Comparison of ENCODE assay signal across 40 cellular contexts in the genomic region with DNA sequence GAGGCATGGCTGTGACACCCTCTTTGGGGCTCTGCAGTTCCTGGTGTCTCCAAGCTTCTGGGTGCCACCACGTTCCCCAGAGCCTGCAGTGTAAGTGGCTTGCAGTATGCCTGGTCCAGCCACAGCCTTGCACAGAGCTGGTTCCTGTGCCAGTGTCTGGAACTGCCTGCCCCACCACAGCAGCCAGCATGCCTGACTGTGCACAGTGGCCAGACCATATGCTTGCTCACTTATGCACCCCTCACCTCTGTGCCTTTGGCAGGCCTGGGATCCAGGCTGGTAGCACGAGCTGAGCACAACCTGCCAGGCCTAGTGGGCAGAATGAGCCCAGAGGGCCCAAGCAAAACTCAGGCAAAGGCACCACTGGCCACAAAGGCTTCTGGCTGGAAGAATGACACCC.
"Had no signal": no experiment of that assay in that cellular context is flagged by ENCODE, and none has a peak within 500 bp of the region (broad histone marks: within the 10 kb centered on the region; RNA-seq: fewer than 3 reads in every experiment).

No MANE protein-coding gene starts in this region.

- H3K27ac ChIP-seq: brain microvascular endothelial cell, PC-9, RWPE1, VCaP had no signal

- H3K4me3 ChIP-seq: K562, MG63, PC-9 had no signal

- H3K4me3 Mint-ChIP-seq: activated B cell treated with CpG ODN at 0.5 μM for 24 hours; activated CD4-positive, alpha-beta memory T cell treated with anti-CD3 and anti-CD28 coated beads, Interleukin-2, amount 10 ng/mL, durations not matched to agents 7 days and 5 days; activated CD8-positive, alpha-beta memory T cell treated with anti-CD3 and anti-CD28 coated beads, Interleukin-2, amount 10 ng/mL, durations not matched to agents 7 days and 5 days; activated naive CD8-positive, alpha-beta T cell treated with anti-CD3 and anti-CD28 coated beads for 36 hours; activated T-cell treated with anti-CD3 and anti-CD28 coated beads, Interleukin-2, amount 50 U/mL, for 72 hours; activated T-helper 17 cell treated with anti-CD3 and anti-CD28 coated beads, Interleukin-2, amount 50 U/mL, for 72 hours had no signal

- H3K4me2 ChIP-seq: PC-9 had no signal

- H3K36me3 ChIP-seq: brain microvascular endothelial cell, MG63 had no signal

- H3K9me3 ChIP-seq: MG63 had no signal

- FAIRE-seq: K562, RCC 7860 had no signal

- H3K27me3 ChIP-seq: brain microvascular endothelial cell, MG63 had no signal

- H3K36me3 Mint-ChIP-seq: activated naive CD8-positive, alpha-beta T cell treated with anti-CD3 and anti-CD28 coated beads for 36 hours had no signal

- H3K27ac Mint-ChIP-seq: activated B cell treated with CpG ODN at 0.5 μM for 24 hours; activated CD4-positive, alpha-beta memory T cell treated with anti-CD3 and anti-CD28 coated beads, Interleukin-2, amount 10 ng/mL, durations not matched to agents 7 days and 5 days; activated CD8-positive, alpha-beta memory T cell treated with anti-CD3 and anti-CD28 coated beads, Interleukin-2, amount 10 ng/mL, durations not matched to agents 7 days and 5 days; activated naive CD8-positive, alpha-beta T cell treated with anti-CD3 and anti-CD28 coated beads for 36 hours; activated T-cell treated with anti-CD3 and anti-CD28 coated beads, Interleukin-2, amount 50 U/mL, for 72 hours; activated T-helper 17 cell treated with anti-CD3 and anti-CD28 coated beads, Interleukin-2, amount 50 U/mL, for 72 hours had no signal

- ATAC-seq: activated CD8-positive, alpha-beta memory T cell treated with anti-CD3 and anti-CD28 coated beads, Interleukin-2, amount 10 ng/mL, durations not matched to agents 7 days and 5 days; activated T-cell treated with anti-CD3 and anti-CD28 coated beads, Interleukin-2, amount 50 U/mL, for 72 hours; activated T-helper 17 cell treated with anti-CD3 and anti-CD28 coated beads, Interleukin-2, amount 50 U/mL, for 72 hours; K562; Right ventricle myocardium inferior; SK-N-SH treated with all-trans-retinoic acid at 6 μM for 48 hours had no signal

- H2AFZ ChIP-seq: PC-9 had no signal

- H3K4me1 Mint-ChIP-seq: activated B cell treated with CpG ODN at 0.5 μM for 24 hours; activated naive CD8-positive, alpha-beta T cell treated with anti-CD3 and anti-CD28 coated beads for 36 hours; activated T-helper 17 cell treated with anti-CD3 and anti-CD28 coated beads, Interleukin-2, amount 50 U/mL, for 72 hours had no signal

- DNase-seq: activated B cell treated with CpG ODN at 0.5 μM for 24 hours; activated CD4-positive, alpha-beta memory T cell treated with anti-CD3 and anti-CD28 coated beads, Interleukin-2, amount 10 ng/mL, durations not matched to agents 7 days and 5 days; activated CD4-positive, alpha-beta T cell treated with anti-CD3 and anti-CD28 coated beads for 4 hours; activated CD4-positive, CD25-positive, alpha-beta regulatory T cell treated with anti-CD3 and anti-CD28 coated beads, Interleukin-2, amount 50 U/mL, for 72 hours; activated CD8-positive, alpha-beta memory T cell treated with anti-CD3 and anti-CD28 coated beads for 24 hours; activated CD8-positive, alpha-beta memory T cell treated with anti-CD3 and anti-CD28 coated beads, Interleukin-2, amount 10 ng/mL, durations not matched to agents 7 days and 5 days; activated effector memory CD4-positive, alpha-beta T cell treated with anti-CD3 and anti-CD28 coated beads, Interleukin-2, amount 50 U/mL, for 16 hours; activated naive CD4-positive, alpha-beta T cell; activated naive CD4-positive, alpha-beta T cell treated with anti-CD3 and anti-CD28 coated beads, Interleukin-2, amount 50 U/mL, for 16 hours; activated naive CD8-positive, alpha-beta T cell treated with anti-CD3 and anti-CD28 coated beads for 36 hours; activated T-cell treated with anti-CD3 and anti-CD28 coated beads, Interleukin-2, amount 50 U/mL, for 1 hour; activated T-cell treated with anti-CD3 and anti-CD28 coated beads, Interleukin-2, amount 50 U/mL, for 72 hours; amniotic stem cell; brain microvascular endothelial cell; central memory CD4-positive, alpha-beta T cell; Kasumi-1; MG63; NCI-H1048; NCI-H1105 treated with DMSO at 0.1 percent for 48 hours; NCI-H1436; NCI-H1694; NCI-H1930; NCI-H2081 treated with DMSO at 0.1 percent for 48 hours; NCI-H510A; NCI-H526; NCI-H748 treated with DMSO at 0.1 percent for 48 hours; NK-92 treated with Interleukin-12 subunit alpha and Interleukin-12 subunit beta, amount 100 ng/mL, for 24 hours; PC-9; SIG-M5; SW 1271; T-helper 1 cell; T-helper 2 cell; T-helper 9 cell had no signal

- H3K9me3 Mint-ChIP-seq: activated B cell treated with CpG ODN at 0.5 μM for 24 hours; activated T-helper 17 cell treated with anti-CD3 and anti-CD28 coated beads, Interleukin-2, amount 50 U/mL, for 72 hours had no signal
